25 cellular contexts compared by ENCODE assay signal in genomic region chrX:23364416-23364815, GRCh38. TPM values are rescaled to one million over a fixed set of nuclear protein-coding genes. Genes with fewer than 3 reads are reported as not detected.
DNase-seq lines count a peak whose midpoint lies in the region; FAIRE-seq and TF ChIP-seq lines count a peak whose summit lies in the region.
"Had no signal": no experiment of that assay in that cellular context is flagged by ENCODE, and none has a peak within 500 bp of the region (broad histone marks: within the 10 kb centered on the region; RNA-seq: fewer than 3 reads in every experiment).

No MANE protein-coding gene starts in this region.

- no peak overlapping the region for H3K4me3 ChIP-seq in bronchial epithelial cell (ENCODE audit: low read depth, low read length)
- H3K4me3 ChIP-seq: A549; BLaER1 treated with 17β-estradiol and CSF1 and Interleukin-3, amounts not matched to agents 10 nM and 100 nM; GM12878 had no signal

- H3K27me3 ChIP-seq in bronchial epithelial cell (ENCODE audit: control insufficient read depth, insufficient read depth, low read length) = no peaks in the 10 kb centered on the region
- H3K27me3 ChIP-seq: BLaER1 treated with 17β-estradiol and CSF1 and Interleukin-3, amounts not matched to agents 10 nM and 100 nM had no signal

- no peak for TF ChIP-seq CTCF in bronchial epithelial cell (IDR thresholded peaks at IDR 0.05; ENCODE audit: insufficient read depth, low read length, severe bottlenecking)

- no peaks in the 10 kb centered on the region for H3K36me3 ChIP-seq in bronchial epithelial cell (ENCODE audit: control insufficient read depth, insufficient read depth, low read length)
- H3K36me3 ChIP-seq: BLaER1 treated with 17β-estradiol and CSF1 and Interleukin-3, amounts not matched to agents 10 nM and 100 nM had no signal

- no peak for DNase-seq in HTR-8/SVneo (ENCODE audit: insufficient read length, low spot score)
- no peak for DNase-seq in bronchial epithelial cell (ENCODE audit: low read depth)
- DNase-seq in middle frontal gyrus (ENCODE audit: extremely low spot score, low spot score) = peak; percentile 6
- no peak for DNase-seq in foreskin melanocyte
- DNase-seq in hippocampal formation (lab: John Stamatoyannopoulos, UW) = no peak
- no peak for DNase-seq in RKO (ENCODE audit: low spot score)
- DNase-seq: AML-193; CD4-positive, alpha-beta T cell; CD8-positive, alpha-beta T cell; COR-L47; DMS 273 treated with DMSO at 0.1 percent for 48 hours; DMS153; DMS53; DMS79; DND-41; EL; GDM1 had no signal

- FAIRE-seq in HTR-8/SVneo (lab: Jason Lieb, UNC) (peak; percentile 82), bronchial epithelial cell (lab: Jason Lieb, UNC) (peak; percentile 55)
- FAIRE-seq: GM12878, GM12892, GM18507 had no signal

RNA-seq across cellular contexts. Expression of gene PTCHD1, which starts 29.8 kb away (rescaled TPM):
- total RNA-seq in bronchial epithelial cell = under 0.01 TPM in 1 of 2 replicates, not detected in the other
- total RNA-seq: A172; B cell; CD4-positive, alpha-beta T cell; CD8-positive, alpha-beta T cell; G401; GM12878 had no signal
